In genomic region chr7:66558201-66558641, GRCh38 we compare ENCODE assay signal across 1 cellular context.
TF ChIP-seq lines count a peak whose summit lies in the region.

No MANE protein-coding gene starts in this region.

TF ChIP-seq in K562, 482 proteins besides CTCF, POLR2A, EP300 and RAD21 (continued from another document):
- no peak for TF ChIP-seq CXXC5 (CRISPR knock-in tag; IDR thresholded peaks at IDR 0.05)
